Comparison of ENCODE assay signal across 8 cellular contexts in the genomic region with DNA sequence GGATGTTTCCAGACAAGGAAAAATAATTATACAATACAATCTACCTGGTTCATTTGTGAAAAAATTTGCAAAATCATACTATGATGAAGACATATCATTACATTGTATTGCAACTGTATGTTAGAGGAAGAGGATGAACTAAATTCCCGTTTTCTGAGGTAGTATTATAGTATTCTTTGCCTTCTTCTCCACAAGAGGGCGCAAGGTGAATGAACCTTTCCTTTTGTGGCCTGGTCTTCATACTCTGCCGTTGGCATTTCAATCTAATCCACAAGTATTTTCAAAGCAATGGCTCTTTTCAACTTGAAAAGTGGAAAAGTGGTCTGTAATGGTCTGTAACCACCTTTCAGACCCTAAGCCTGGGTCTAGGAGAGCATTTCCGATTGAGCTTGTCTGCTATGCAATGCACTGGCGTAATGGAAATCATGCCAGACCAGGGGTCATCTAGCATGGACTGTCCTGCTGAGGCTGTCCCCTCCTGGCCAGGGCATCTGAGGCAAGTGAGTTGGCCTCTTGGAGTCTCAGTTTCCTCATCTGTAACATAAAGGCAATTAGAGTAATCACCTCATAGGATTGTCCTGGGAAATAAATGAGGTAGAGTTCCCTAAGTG. TPM values are rescaled to one million over a fixed set of nuclear protein-coding genes. Genes with fewer than 3 reads are reported as not detected.
A peak's percentile ranks its signal among the peaks of the same experiment; 100 is the strongest.
DNase-seq lines count a peak whose midpoint lies in the region; ATAC-seq and TF ChIP-seq lines count a peak whose summit lies in the region.

No MANE protein-coding gene starts in this region.

- H3K36me3 ChIP-seq in KMS-11 (ENCODE audit: insufficient read depth) (no peaks in the 10 kb centered on the region), NT2/D1 (ENCODE audit: insufficient read depth, insufficient read length, low read length) (no peaks in the 10 kb centered on the region)

- H3K27me3 ChIP-seq in KMS-11 (ENCODE audit: insufficient read depth, low read depth) (no peaks in the 10 kb centered on the region), NT2/D1 (ENCODE audit: insufficient read depth, insufficient read length) (no peaks in the 10 kb centered on the region)

- no peaks in the 10 kb centered on the region for H3K79me2 ChIP-seq in KMS-11 (ENCODE audit: insufficient read depth, low read depth)

- H3K9me3 ChIP-seq in NT2/D1 (ENCODE audit: insufficient read depth, low read length), result 0 out of 2 replicates have a peak, but pooled peaks cover 5% of the 10 kb centered on the region

- peak overlapping the region; percentile 68 for H2AFZ ChIP-seq in KMS-11 (ENCODE audit: low read depth)

- H3K9ac ChIP-seq in KMS-11 (no peak overlapping the region), NT2/D1 (ENCODE audit: insufficient read length, low read depth) (no peak overlapping the region)

- H3K27ac ChIP-seq in KMS-11, result no peak overlapping the region

- TF ChIP-seq CTCF in KMS-11 (conservative IDR thresholded peaks at IDR 0.05; ENCODE audit: low read depth, low read length), result peak; percentile 92

- no peak overlapping the region for H3K4me3 ChIP-seq in KMS-11 (IDR thresholded peaks at IDR 0.05; ENCODE audit: insufficient read depth, low read depth, low read length)
- no peak overlapping the region for H3K4me3 ChIP-seq in NT2/D1 (ENCODE audit: insufficient read length, low read depth)

- intact Hi-C loops in head of caudate nucleus (cut with DNase I), result no loop called here

- peak; percentile 88 for DNase-seq in DMS53 (lab: John Stamatoyannopoulos, UW)
- DNase-seq in NT2/D1 (ENCODE audit: low read depth, low spot score), result peak; percentile 30
- peak; percentile 33 for DNase-seq in activated naive CD4-positive, alpha-beta T cell treated with anti-CD3 and anti-CD28 coated beads, Interleukin-2, amount 50 U/mL, for 16 hours
- peak in 26 of 42 donors; percentile 17 to 83 (median 55) for DNase-seq in head of caudate nucleus
- DNase-seq in putamen (ENCODE audit: low spot score), result peak; percentile 70
- no peak for DNase-seq in mesenteric fat pad (ENCODE audit: low spot score)

- ATAC-seq in GM21381 (IDR thresholded peaks at IDR 0.05; ENCODE audit: unreplicated experiment), result peak; percentile 57

- H3K4me1 ChIP-seq in KMS-11 (ENCODE audit: low read depth, poor library complexity, severe bottlenecking), result no peaks in the 10 kb centered on the region
- H3K4me1 ChIP-seq in NT2/D1 (ENCODE audit: insufficient read depth, insufficient read length), result no peaks in the 10 kb centered on the region

- H3K4me2 ChIP-seq in KMS-11, result no peak overlapping the region

- H4K20me1 ChIP-seq in KMS-11 (ENCODE audit: insufficient read depth), result no peaks in the 10 kb centered on the region

RNA-seq across cellular contexts. Expression of a gene that starts 30.8 kb away (rescaled TPM):
- total RNA-seq in mesenteric fat pad, result 1.7 TPM
